9 cellular contexts compared by ENCODE assay signal in the genomic region with DNA sequence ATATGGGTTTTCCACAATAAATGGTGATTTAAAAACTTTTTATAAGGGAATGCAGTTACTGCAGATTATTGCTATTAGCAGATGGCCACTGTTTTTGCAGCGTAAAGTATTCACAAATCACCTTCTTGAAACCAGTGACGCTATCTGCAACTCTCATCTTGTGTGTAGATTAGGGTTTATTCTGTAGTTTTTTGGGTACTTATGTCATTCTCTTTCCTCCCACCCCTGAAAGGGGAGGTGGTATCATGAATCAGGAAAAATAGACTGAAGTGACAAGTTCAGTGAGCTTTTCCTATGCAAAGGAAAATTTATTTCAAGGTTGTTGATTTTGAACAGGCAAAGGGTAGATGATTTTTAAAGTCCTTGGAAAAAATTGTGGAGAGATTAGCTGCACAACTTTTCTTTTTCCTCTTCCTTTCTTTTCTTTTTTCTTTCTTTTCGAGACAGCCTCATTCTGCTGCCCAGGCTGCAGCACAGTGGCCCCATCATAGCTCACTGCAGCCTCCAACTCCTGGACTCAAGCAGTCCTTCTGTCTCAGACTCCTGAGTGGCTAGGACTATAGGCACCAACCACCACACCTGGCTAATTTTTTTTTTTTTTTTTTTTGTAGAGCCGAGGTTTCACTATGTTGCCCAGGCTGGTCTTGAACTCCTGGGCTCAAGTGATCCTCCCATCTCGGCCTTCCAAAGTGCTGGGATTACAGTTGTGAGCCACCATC. TPM values are rescaled to one million over a fixed set of nuclear protein-coding genes. Genes with fewer than 3 reads are reported as not detected.
DNase-seq lines count a peak whose midpoint lies in the region; ATAC-seq and TF ChIP-seq lines count a peak whose summit lies in the region.
"Had no signal": no experiment of that assay in that cellular context is flagged by ENCODE, and none has a peak within 500 bp of the region (broad histone marks: within the 10 kb centered on the region; RNA-seq: fewer than 3 reads in every experiment).

No MANE protein-coding gene starts in this region.

- DNase-seq in CD4-positive, alpha-beta T cell = no peak
- no peak for DNase-seq in MG63
- no peak for DNase-seq in coronary artery (ENCODE audit: low spot score)
- DNase-seq in T1000 (lab: John Stamatoyannopoulos, UW) = no peak

- H3K27me3 Mint-ChIP-seq in CD4-positive, alpha-beta T cell = no peaks in the 10 kb centered on the region
- H3K27me3 Mint-ChIP-seq in nephron (ENCODE audit: low read depth) = no peaks in the 10 kb centered on the region

- H3K27ac Mint-ChIP-seq in CD4-positive, alpha-beta T cell = peak overlapping the region; percentile 92
- peak overlapping the region; percentile 69 to 100 (median 99) for H3K27ac Mint-ChIP-seq in nephron

- H3K27me3 ChIP-seq in CD4-positive, alpha-beta T cell (ENCODE audit: control insufficient read depth, insufficient read depth, low read length) = no peaks in the 10 kb centered on the region
- H3K27me3 ChIP-seq in MG63 = no peaks in the 10 kb centered on the region

- no peak for ATAC-seq in CD4-positive, alpha-beta T cell (ENCODE audit: poor library complexity)
- ATAC-seq in HG02852 (IDR thresholded peaks at IDR 0.05; ENCODE audit: unreplicated experiment) (no peak), HG03025 (IDR thresholded peaks at IDR 0.05; ENCODE audit: low FRiP score, unreplicated experiment) (no peak), GM21360 (IDR thresholded peaks at IDR 0.05; ENCODE audit: unreplicated experiment) (no peak)
- ATAC-seq: activated CD4-positive, CD25-positive, alpha-beta regulatory T cell treated with anti-CD3 and anti-CD28 coated beads, Interleukin-2, amount 50 U/mL, for 24 hours had no signal

- H3K4me3 ChIP-seq in MG63 = peak overlapping the region; percentile 93
- H3K4me3 ChIP-seq in coronary artery = peak overlapping the region; percentile 100

- H3K4me3 Mint-ChIP-seq in CD4-positive, alpha-beta T cell = peak overlapping the region; percentile 100
- H3K4me3 Mint-ChIP-seq in nephron = peak overlapping the region; percentile 98 to 100 (median 99)

- no peak for TF ChIP-seq CTCF in CD4-positive, alpha-beta T cell (IDR thresholded peaks at IDR 0.05)
- TF ChIP-seq CTCF in coronary artery (IDR thresholded peaks at IDR 0.05) = no peak
- no peak for TF ChIP-seq CTCF in nephron (IDR thresholded peaks at IDR 0.05; ENCODE audit: unreplicated experiment in 3 of 3)

- H3K36me3 ChIP-seq in MG63 = peaks cover 6% of the 10 kb centered on the region; the same call in 1 of the 2 replicates

- H3K36me3 Mint-ChIP-seq in CD4-positive, alpha-beta T cell (ENCODE audit: low read depth) = peaks cover 15% of the 10 kb centered on the region
- H3K36me3 Mint-ChIP-seq in nephron (ENCODE audit: low read depth) = no peaks in the 10 kb centered on the region

- POLR2A ChIA-PET in CD4-positive, alpha-beta T cell (lab: Charles Lee) = no interaction called here

- no peaks in the 10 kb centered on the region for H3K9me3 Mint-ChIP-seq in CD4-positive, alpha-beta T cell
- no peaks in the 10 kb centered on the region for H3K9me3 Mint-ChIP-seq in nephron

- CTCF ChIA-PET in CD4-positive, alpha-beta T cell (lab: Charles Lee) = no interaction called here

- peaks cover 66% of the 10 kb centered on the region for H3K4me1 Mint-ChIP-seq in CD4-positive, alpha-beta T cell (ENCODE audit: low read depth)
- H3K4me1 Mint-ChIP-seq in nephron = peaks cover 61% of the 10 kb centered on the region

- H3K9me3 ChIP-seq in CD4-positive, alpha-beta T cell (ENCODE audit: control insufficient read depth, low read length) = no peaks in the 10 kb centered on the region
- H3K9me3 ChIP-seq in MG63 = no peaks in the 10 kb centered on the region

- H3K27ac ChIP-seq in CD4-positive, alpha-beta T cell (ENCODE audit: low read depth, low read length) = no peak overlapping the region
- no peak overlapping the region for H3K27ac ChIP-seq in coronary artery

- intact Hi-C loops in CD4-positive, alpha-beta T cell (cut with DNase I, micrococcal nuclease) = loop anchor here (2.0 to 10.0 kb wide), 2 partner anchors 93 to 111 kb away; no protein-coding TSS in a partner anchor

RNA-seq across cellular contexts. Expression of gene FRS2, which starts 1.6 kb away (rescaled TPM):
- total RNA-seq in CD4-positive, alpha-beta T cell = 10 to 100 TPM; 21.7 to 24.9 TPM
- 23.0 and 24.8 TPM in 2 replicates for total RNA-seq in MG63 (2014; rRNA removed; shearing (Covaris generic); ENCODE audit: low replicate concordance)
